In genomic region chr3:132788299-132788698, GRCh38 we compare ENCODE assay signal across 8 cellular contexts.
DNase-seq lines count a peak whose midpoint lies in the region; ATAC-seq and TF ChIP-seq lines count a peak whose summit lies in the region.

No MANE protein-coding gene starts in this region.

- no peak overlapping the region for H3K4me2 ChIP-seq in GM23248 (ENCODE audit: unreplicated experiment)

- no peaks in the 10 kb centered on the region for H3K36me3 ChIP-seq in GM23248 (ENCODE audit: low read depth)
- H3K36me3 ChIP-seq in effector memory CD4-positive, alpha-beta T cell (ENCODE audit: control insufficient read depth, insufficient read depth, low read length), result no peaks in the 10 kb centered on the region

- DNase-seq in GM23248 (peak; percentile 89), RKO (ENCODE audit: low spot score) (peak; percentile 62), fibroblast of pulmonary artery (ENCODE audit: low read depth) (peak; percentile 89), renal cortical epithelial cell (ENCODE audit: low read depth) (peak; percentile 97), HK-2 (ENCODE audit: unreplicated experiment) (no peak), NCI-H1417 treated with DMSO at 0.1 percent for 48 hours (lab: John Stamatoyannopoulos, UW) (no peak)
- no peak for DNase-seq in effector memory CD4-positive, alpha-beta T cell

- H3F3A ChIP-seq in GM23248 (ENCODE audit: insufficient read depth), result peaks cover 11% of the 10 kb centered on the region

- H3K79me2 ChIP-seq in GM23248 (ENCODE audit: insufficient read depth), result no peaks in the 10 kb centered on the region

- peaks cover 27% of the 10 kb centered on the region for H3K4me1 ChIP-seq in GM23248 (ENCODE audit: insufficient read depth)
- H3K4me1 ChIP-seq in effector memory CD4-positive, alpha-beta T cell (ENCODE audit: control insufficient read depth, insufficient read depth, low read length, poor library complexity, severe bottlenecking), result no peaks in the 10 kb centered on the region

- H3K27me3 ChIP-seq in GM23248 (replicated peaks; ENCODE audit: insufficient read depth), result no peaks in the 10 kb centered on the region; the same call in 1 of the 2 replicates
- H3K27me3 ChIP-seq in effector memory CD4-positive, alpha-beta T cell (replicated peaks; ENCODE audit: control insufficient read depth, insufficient read depth, low read length, poor library complexity, severe bottlenecking), result no peaks in the 10 kb centered on the region

- no peak for ATAC-seq in GM19324 (IDR thresholded peaks at IDR 0.05; ENCODE audit: low FRiP score, unreplicated experiment)

- H3K4me3 ChIP-seq in GM23248, result no peak overlapping the region
- H3K4me3 ChIP-seq in fibroblast of pulmonary artery (replicated peaks; ENCODE audit: low read depth, low read length), result no peak overlapping the region
- no peak overlapping the region for H3K4me3 ChIP-seq in effector memory CD4-positive, alpha-beta T cell (ENCODE audit: insufficient read depth, low read depth, low read length, poor library complexity, severe bottlenecking)

- H3K9me3 ChIP-seq in GM23248 (ENCODE audit: low read depth), result no peaks in the 10 kb centered on the region
- no peaks in the 10 kb centered on the region for H3K9me3 ChIP-seq in effector memory CD4-positive, alpha-beta T cell (ENCODE audit: control insufficient read depth, low read length)

- in situ Hi-C loops in GM23248 (cut with MboI), result no loop called here

- H2AFZ ChIP-seq in GM23248, result 0 out of 2 replicates have a peak overlapping the region, but pooled peaks have one; percentile 20

- no peak for TF ChIP-seq CTCF in fibroblast of pulmonary artery (IDR thresholded peaks at IDR 0.05; ENCODE audit: low read length, missing control alignments)

- H3K9ac ChIP-seq in GM23248, result peak overlapping the region; percentile 25; the same call in 1 of the 2 replicates

- peak overlapping the region; percentile 63 for H3K27ac ChIP-seq in GM23248
- no peak overlapping the region for H3K27ac ChIP-seq in effector memory CD4-positive, alpha-beta T cell (ENCODE audit: insufficient read depth, low read length, poor library complexity, severe bottlenecking)

- no peaks in the 10 kb centered on the region for H4K20me1 ChIP-seq in GM23248 (ENCODE audit: insufficient read depth)

- no peaks in the 10 kb centered on the region for H3K9me2 ChIP-seq in GM23248 (ENCODE audit: insufficient read depth)

Comparison
In these comparisons a context has a peak if more than half of its experiments do, and no peak if none do; other contexts are left out.
1. DNase-seq: peak in GM23248 (single experiment), RKO (single experiment), fibroblast of pulmonary artery (single experiment) and renal cortical epithelial cell (single experiment); none in effector memory CD4-positive, alpha-beta T cell (0 of 3), HK-2 (single experiment) and NCI-H1417 treated with DMSO at 0.1 percent for 48 hours (single experiment).